ENCODE assay signal across 9 cellular contexts in the genomic region with DNA sequence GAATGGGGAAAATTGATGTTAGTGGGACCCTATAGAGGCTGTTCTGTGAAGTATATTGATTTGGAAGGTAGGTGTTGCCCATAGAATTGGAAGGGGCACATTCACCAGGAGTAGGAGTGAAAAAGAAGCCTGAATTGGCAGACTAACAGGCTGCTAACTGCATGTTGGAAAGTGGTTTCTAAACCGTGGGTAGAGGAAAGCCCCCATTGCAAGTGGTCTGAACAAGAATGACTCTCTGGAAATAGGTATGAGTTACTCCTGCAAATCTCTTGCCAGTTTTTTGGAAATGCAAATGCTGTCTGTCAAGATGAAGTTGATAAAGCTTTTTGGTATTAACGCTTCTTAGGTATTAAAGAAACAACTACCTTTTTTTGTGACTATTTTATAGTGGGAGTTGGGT. TPM values are rescaled to one million over a fixed set of nuclear protein-coding genes. Genes with fewer than 3 reads are reported as not detected.
DNase-seq lines count a peak whose midpoint lies in the region; ATAC-seq, FAIRE-seq and TF ChIP-seq lines count a peak whose summit lies in the region.
"Had no signal": no experiment of that assay in that cellular context is flagged by ENCODE, and none has a peak within 500 bp of the region (broad histone marks: within the 10 kb centered on the region; RNA-seq: fewer than 3 reads in every experiment).

No MANE protein-coding gene starts in this region.

- intact Hi-C loops in activated B cell treated with CpG ODN at 0.5 μM for 24 hours (cut with micrococcal nuclease): no loop called here

- CTCF ChIA-PET in activated B cell treated with CpG ODN at 0.5 μM for 24 hours (lab: Charles Lee): interaction anchor here (1.5 to 1.6 kb wide), 3 partner anchors 25 to 107 kb away, joined by 4 to 5 read pairs (median 4); partner anchors contain the start of genes NKIRAS1 and RPL15

- H3K79me2 ChIP-seq in keratinocyte (ENCODE audit: control insufficient read depth, insufficient read depth, low read length): peaks cover 54% of the 10 kb centered on the region

- H3K9me3 Mint-ChIP-seq in activated B cell treated with CpG ODN at 0.5 μM for 24 hours: no peaks in the 10 kb centered on the region

- H2AFZ ChIP-seq in keratinocyte (ENCODE audit: control insufficient read depth, low read length): no peak overlapping the region

- peak overlapping the region; percentile 97 for H3K4me3 Mint-ChIP-seq in activated B cell treated with CpG ODN at 0.5 μM for 24 hours

- H3K36me3 Mint-ChIP-seq in activated B cell treated with CpG ODN at 0.5 μM for 24 hours (ENCODE audit: low read depth): peaks cover 23% of the 10 kb centered on the region

- peak overlapping the region in 2 of 3 experiments; percentile 76 to 87 for H3K4me3 ChIP-seq in keratinocyte (ENCODE audit: control insufficient read depth in 2 of 3, extremely low read depth in 1 of 3, insufficient read depth in 2 of 3, low read depth in 1 of 3, low read length in 3 of 3)

- no peaks in the 10 kb centered on the region for H4K20me1 ChIP-seq in keratinocyte (ENCODE audit: control insufficient read depth, extremely low read depth, insufficient read depth, low read length)

- peak overlapping the region; percentile 87 for H3K27ac ChIP-seq in keratinocyte (ENCODE audit: control insufficient read depth, insufficient read depth, low read length)
- H3K27ac ChIP-seq: ovary had no signal

- no peaks in the 10 kb centered on the region for H3K27me3 ChIP-seq in keratinocyte (ENCODE audit: control insufficient read depth, extremely low read depth, insufficient read depth, low read length)
- H3K27me3 ChIP-seq: ovary had no signal

- POLR2A ChIA-PET in activated B cell treated with CpG ODN at 0.5 μM for 24 hours (lab: Charles Lee): interaction anchor here (0.6 to 5.0 kb wide), 5 partner anchors 10 to 108 kb away, joined by 3 to 23 read pairs (median 6); partner anchors contain the start of genes NKIRAS1 and RPL15

- H3K9me1 ChIP-seq in keratinocyte (ENCODE audit: control insufficient read depth, extremely low read depth, insufficient read depth, low read length): no peaks in the 10 kb centered on the region

- dilution Hi-C loops in keratinocyte (cut with MboI; ENCODE audit: extremely low pct_ligation_motif_present, low sequenced_read_pairs): no loop called here

- ATAC-seq in activated B cell treated with CpG ODN at 0.5 μM for 24 hours (ENCODE audit: low read depth): no peak

- peaks cover 60% of the 10 kb centered on the region for H3K4me1 Mint-ChIP-seq in activated B cell treated with CpG ODN at 0.5 μM for 24 hours

- no peak for TF ChIP-seq CTCF in activated B cell treated with CpG ODN at 0.5 μM for 24 hours (IDR thresholded peaks at IDR 0.05)
- no peak for TF ChIP-seq CTCF in keratinocyte (optimal IDR thresholded peaks at IDR 0.05 in 1 of 3, IDR thresholded peaks at IDR 0.05 in 1 of 3, conservative IDR thresholded peaks at IDR 0.05 in 1 of 3; ENCODE audit: extremely low read depth in 1 of 3, insufficient read depth in 2 of 3, low read length in 3 of 3)

- peak; percentile 9 for FAIRE-seq in keratinocyte (lab: Jason Lieb, UNC)

- peaks cover 43% of the 10 kb centered on the region for H3K4me1 ChIP-seq in keratinocyte (ENCODE audit: control insufficient read depth, extremely low read depth, insufficient read depth, low read length)

- peak overlapping the region; percentile 98 for H3K27ac Mint-ChIP-seq in activated B cell treated with CpG ODN at 0.5 μM for 24 hours

- no peaks in the 10 kb centered on the region for H3K9me3 ChIP-seq in keratinocyte (ENCODE audit: control insufficient read depth, low read depth, low read length)
- H3K9me3 ChIP-seq: ovary had no signal

- no peaks in the 10 kb centered on the region for H3K27me3 Mint-ChIP-seq in activated B cell treated with CpG ODN at 0.5 μM for 24 hours

- peak overlapping the region; percentile 100 for H3K4me2 ChIP-seq in keratinocyte (ENCODE audit: control insufficient read depth, extremely low read depth, insufficient read depth, low read depth, low read length)

- H3K9ac ChIP-seq in keratinocyte (ENCODE audit: control insufficient read depth, extremely low read depth, insufficient read depth, low read length): no peak overlapping the region

- H3K36me3 ChIP-seq in keratinocyte (ENCODE audit: control insufficient read depth in 2 of 2, extremely low read depth in 1 of 2, insufficient read depth in 2 of 2, low read length in 2 of 2): peaks cover 0 to 3% of the 10 kb centered on the region in 2 experiments
- H3K36me3 ChIP-seq: ovary had no signal

- DNase-seq in stimulated activated CD4-positive, alpha-beta T cell treated with anti-CD3 and anti-CD28 coated beads, Interleukin-4, amount 100 ng/mL, for 24 hours: peak; percentile 16
- DNase-seq in stimulated activated CD4-positive, alpha-beta T cell treated with anti-CD3 and anti-CD28 coated beads, Interleukin-12 subunit alpha, Interleukin-12 subunit beta, amount 100 ng/mL, for 4 hours: no peak
- DNase-seq in activated B cell treated with CpG ODN at 0.5 μM for 24 hours: no peak
- no peak for DNase-seq in keratinocyte (ENCODE audit: low read depth, low spot score)
- DNase-seq in NCI-H2171 (lab: John Stamatoyannopoulos, UW): no peak
- DNase-seq in central memory CD4-positive, alpha-beta T cell: no peak
- no peak for DNase-seq in DMS 273 treated with DMSO at 0.1 percent for 48 hours (lab: John Stamatoyannopoulos, UW)
- DNase-seq in SIG-M5 (lab: John Stamatoyannopoulos, UW): no peak
- DNase-seq: ovary had no signal

RNA-seq across cellular contexts. Expression of gene UBE2E1, which starts 3.5 kb away (rescaled TPM):
- 79.9 and 85.2 TPM in 2 replicates for total RNA-seq in activated B cell treated with CpG ODN at 0.5 μM for 24 hours
- 87.7 to 205 TPM (median 150 TPM) in 3 replicates for polyA plus RNA-seq in keratinocyte
- 20.5 TPM for polyA plus RNA-seq in keratinocyte (2011; ENCODE audit: low read depth)
- polyA plus RNA-seq in keratinocyte (2011; cell fraction: cytosol; rRNA removed): 102 and 226 TPM in 2 replicates
- polyA plus RNA-seq in keratinocyte (2011; cell fraction: nucleus; rRNA removed): 95.5 and 114 TPM in 2 replicates
- polyA plus RNA-seq in keratinocyte (2012; ENCODE audit: low replicate concordance): 92.3 and 105 TPM in 2 replicates
- polyA minus RNA-seq in keratinocyte: 23.1 to 52.2 TPM (median 50.2 TPM) in 3 replicates
- polyA minus RNA-seq in keratinocyte (2011; cell fraction: cytosol; rRNA and poly(A)+ RNA removed): 54.5 TPM
- 25.0 and 54.0 TPM in 2 replicates for polyA minus RNA-seq in keratinocyte (2011; cell fraction: nucleus; rRNA and poly(A)+ RNA removed)
